8 cellular contexts compared by ENCODE assay signal in genomic region chr9:100428871-100429654, GRCh38. TPM values are rescaled to one million over a fixed set of nuclear protein-coding genes. Genes with fewer than 3 reads are reported as not detected.
DNase-seq lines count a peak whose midpoint lies in the region; ATAC-seq, FAIRE-seq and TF ChIP-seq lines count a peak whose summit lies in the region.

No MANE protein-coding gene starts in this region.

- H3K4me3 Mint-ChIP-seq in IgD-negative memory B cell, result peak overlapping the region in 3 of 4 donors; percentile 27 to 82 (median 51)

- TF ChIP-seq POLR2A in A549 (IDR thresholded peaks at IDR 0.05; ENCODE audit: low read length), result no peak
- TF ChIP-seq POLR2A in erythroblast (IDR thresholded peaks at IDR 0.05; ENCODE audit: low read length), result no peak

- WGBS in A549 (ENCODE audit: missing lambda C conversion rate), result 4% methylated on average over 9 of the region's 9 CpGs

- H3K27me3 Mint-ChIP-seq in IgD-negative memory B cell, result no peaks in the 10 kb centered on the region

- peaks cover 16 to 37% (median 31%) of the 10 kb centered on the region in 3 donors for H3K4me1 Mint-ChIP-seq in IgD-negative memory B cell

- H3K4me2 ChIP-seq in A549, result peak overlapping the region; percentile 96

- DNase-seq in A549 (ENCODE audit: low read depth in 1 of 2, low spot score in 1 of 2) (peak; percentile 94 to 95), cerebellum (ENCODE audit: low spot score) (peak; percentile 39), lung microvascular endothelial cell (ENCODE audit: low read depth in 2 of 2) (peak; percentile 98 to 99), erythroblast (lab: John Stamatoyannopoulos, UW) (no peak), GM20000 (ENCODE audit: low spot score) (no peak)
- no peak for DNase-seq in activated CD4-positive, alpha-beta T cell treated with anti-CD3 and anti-CD28 coated beads, Interleukin-2, amount 50 U/mL, for 4 hours

- POLR2A ChIA-PET in A549 (lab: Yijun Ruan, JAX), result interaction anchor here (0.9 to 1.4 kb wide), 4 partner anchors 9 to 1207 kb away, joined by 3 to 8 read pairs (median 7); partner anchors contain the start of genes ALG2 and TEX10

- CTCF ChIA-PET in A549 (lab: Yijun Ruan, JAX), result interaction anchor here (0.7 to 2.5 kb wide), 6 partner anchors 9 to 166 kb away, joined by 3 to 15 read pairs (median 4); partner anchors contain the start of gene TEX10

- peak; percentile 22 to 70; a peak in 2 of 5 replicates for TF ChIP-seq EP300 in A549 (IDR thresholded peaks at IDR 0.05)

- H3K4me1 ChIP-seq in A549, result peaks cover 33% of the 10 kb centered on the region

- no peaks in the 10 kb centered on the region for H3K9me3 Mint-ChIP-seq in IgD-negative memory B cell

- no peak for TF ChIP-seq CTCF in A549 (IDR thresholded peaks at IDR 0.05)
- TF ChIP-seq CTCF in GM20000 (IDR thresholded peaks at IDR 0.05; ENCODE audit: extremely low read depth, missing control alignments), result no peak

- no peaks in the 10 kb centered on the region for H3K9me3 ChIP-seq in A549

- H3K27ac Mint-ChIP-seq in IgD-negative memory B cell, result peak overlapping the region in 1 of 3 donors; percentile 14

- H3K4me3 ChIP-seq in A549, result peak overlapping the region; percentile 89

- ATAC-seq in A549, result peak; percentile 77 to 85
- ATAC-seq in GM18907 (IDR thresholded peaks at IDR 0.05; ENCODE audit: unreplicated experiment), result no peak

- TF ChIP-seq RAD21 in A549 (conservative IDR thresholded peaks at IDR 0.05 in 1 of 2, IDR thresholded peaks at IDR 0.05 in 1 of 2), result no peak

- H3K36me3 Mint-ChIP-seq in IgD-negative memory B cell, result peaks cover 3% of the 10 kb centered on the region

- H3K27ac ChIP-seq in A549, result peak overlapping the region; percentile 99 to 100

- FAIRE-seq in A549 (lab: Jason Lieb, UNC), result peak; percentile 96

TF ChIP-seq in A549, 52 proteins besides CTCF, POLR2A, EP300 and RAD21:
- peak; percentile 91 for TF ChIP-seq NFE2L2 (conservative IDR thresholded peaks at IDR 0.05; ENCODE audit: low read length)
- peak; percentile 97 for TF ChIP-seq JUNB (IDR thresholded peaks at IDR 0.05)
- peak; percentile 81; the same call in 1 of the 2 replicates for TF ChIP-seq GATA3 (IDR thresholded peaks at IDR 0.05; ENCODE audit: borderline replicate concordance)
- no peak for TF ChIP-seq HES2 (IDR thresholded peaks at IDR 0.05)
- no peak for TF ChIP-seq EHF (CRISPR knock-in tag; IDR thresholded peaks at IDR 0.05)
- 0 out of 2 replicates have a peak, but pooled peaks have one; percentile 63 for TF ChIP-seq PBX3 (IDR thresholded peaks at IDR 0.05)
- no peak for TF ChIP-seq TFCP2L1 (CRISPR knock-in tag; IDR thresholded peaks at IDR 0.05)
- peak; percentile 83 to 85; a peak in 4 of 5 replicates for TF ChIP-seq JUN (IDR thresholded peaks at IDR 0.05)
- TF ChIP-seq MYC (IDR thresholded peaks at IDR 0.05; ENCODE audit: borderline replicate concordance, low read length), result no peak
- TF ChIP-seq USF2 (IDR thresholded peaks at IDR 0.05), result peak; percentile 81
- TF ChIP-seq RFX5 (IDR thresholded peaks at IDR 0.05), result no peak
- peak; percentile 23; the same call in 1 of the 2 replicates for TF ChIP-seq HOXA7 (CRISPR knock-in tag; IDR thresholded peaks at IDR 0.05)
- peak; percentile 98 for TF ChIP-seq FOSL2 (IDR thresholded peaks at IDR 0.05)
- peak; percentile 100 for TF ChIP-seq FOSL2 (CRISPR knock-in tag; IDR thresholded peaks at IDR 0.05)
- TF ChIP-seq MAX (IDR thresholded peaks at IDR 0.05), result peak; percentile 89
- TF ChIP-seq FOSB (CRISPR knock-in tag; IDR thresholded peaks at IDR 0.05), result no peak; the same call in 1 of the 2 replicates
- TF ChIP-seq ZNF302 (CRISPR knock-in tag; IDR thresholded peaks at IDR 0.05), result 0 out of 2 replicates have a peak, but pooled peaks have one; percentile 46
- TF ChIP-seq MAZ (IDR thresholded peaks at IDR 0.05; ENCODE audit: borderline replicate concordance, low read depth, low read length), result no peak
- no peak for TF ChIP-seq KDM1A (IDR thresholded peaks at IDR 0.05; ENCODE audit: low read depth)
- peak; percentile 99 for TF ChIP-seq MAFK (IDR thresholded peaks at IDR 0.05; ENCODE audit: partially characterized antibody)
- peak; percentile 24; the same call in 1 of the 2 replicates for TF ChIP-seq ATOH8 (CRISPR knock-in tag; IDR thresholded peaks at IDR 0.05; ENCODE audit: low read depth)
- peak in 1 of 2 experiments; percentile 72; a peak in 2 of 4 replicates for TF ChIP-seq CEBPB (IDR thresholded peaks at IDR 0.05)

RNA-seq across cellular contexts. Expression of gene MSANTD3, which starts 2.1 kb away (rescaled TPM):
- polyA plus RNA-seq in A549 (2011; rRNA removed), result 48.3 and 66.7 TPM in 2 replicates
- polyA plus RNA-seq in A549 (2012; cell fraction: cytosol; rRNA removed), result 46.7 and 47.7 TPM in 2 replicates
- 20.2 and 27.2 TPM in 2 replicates for polyA plus RNA-seq in A549 (2012; cell fraction: nucleus; rRNA removed)
- polyA plus RNA-seq in A549 (2017; fragmentation: RNase III; extraction: RNeasy Plus Mini Kit Qiagen cat#74134 plus additional on column Dnase treatment), result 43.5 to 50.1 TPM (median 43.8 TPM) in 3 replicates
- 28.4 and 32.2 TPM in 2 replicates for polyA minus RNA-seq in A549 (2011; rRNA and poly(A)+ RNA removed)
- polyA plus RNA-seq in IgD-negative memory B cell, result 4.7 TPM
- total RNA-seq in cerebellum, result 30.7 TPM
- total RNA-seq in lung microvascular endothelial cell, result 38.9 and 45.1 TPM in 2 replicates

RNA-seq across cellular contexts. Expression of gene TMEFF1, which starts 43.9 kb away (rescaled TPM):
- polyA plus RNA-seq in A549 (2011; rRNA removed) (0.09 and 0.31 TPM in 2 replicates), A549 (2017; fragmentation: RNase III; extraction: RNeasy Plus Mini Kit Qiagen cat#74134 plus additional on column Dnase treatment) (0.37 to 0.65 TPM (median 0.61 TPM) in 3 replicates), IgD-negative memory B cell (not detected)
- polyA plus RNA-seq in A549 (2012; cell fraction: cytosol; rRNA removed), result 0.48 and 0.88 TPM in 2 replicates
- 0.26 and 0.32 TPM in 2 replicates for polyA plus RNA-seq in A549 (2012; cell fraction: nucleus; rRNA removed)
- polyA minus RNA-seq in A549 (2011; rRNA and poly(A)+ RNA removed), result 0.10 and 0.21 TPM in 2 replicates
- total RNA-seq in cerebellum (38.7 TPM), lung microvascular endothelial cell (10.5 and 11.5 TPM in 2 replicates)

Comparison
In these comparisons a context has a peak if more than half of its experiments do, and no peak if none do; other contexts are left out.
1. DNase-seq: peak in A549 (2 of 2), cerebellum (single experiment) and lung microvascular endothelial cell (2 of 2); none in erythroblast (0 of 2), activated CD4-positive, alpha-beta T cell treated with anti-CD3 and anti-CD28 coated beads, Interleukin-2, amount 50 U/mL, for 4 hours (0 of 2) and GM20000 (single experiment).